In genomic region chr5:4874097-4874496, GRCh38 we compare ENCODE assay signal across 2 cellular contexts.
TF ChIP-seq lines count a peak whose summit lies in the region.

No MANE protein-coding gene starts in this region.

TF ChIP-seq in HepG2, 621 proteins besides CTCF, POLR2A, EP300 and RAD21 (continued from another document):
- no peak for TF ChIP-seq HOXA7 (CRISPR knock-in tag; IDR thresholded peaks at IDR 0.05)

TF ChIP-seq in H1, 55 proteins besides CTCF, POLR2A, EP300 and RAD21 (continued from another document):
- TF ChIP-seq PHF8 (conservative IDR thresholded peaks at IDR 0.05; ENCODE audit: low read depth, low read length) (no peak), CEBPB (IDR thresholded peaks at IDR 0.05; ENCODE audit: low read depth, low read length) (0 out of 2 replicates have a peak, but pooled peaks have one; percentile 31), TEAD4 (IDR thresholded peaks at IDR 0.05; ENCODE audit: low read depth, low read length) (no peak), BRCA1 (IDR thresholded peaks at IDR 0.05; ENCODE audit: low read depth, low read length) (no peak), SP1 (IDR thresholded peaks at IDR 0.05; ENCODE audit: low read depth, low read length) (no peak), SIN3A (conservative IDR thresholded peaks at IDR 0.05 in 1 of 2, IDR thresholded peaks at IDR 0.05 in 1 of 2; ENCODE audit: low read depth in 1 of 2, low read length in 2 of 2) (no peak)
